Comparison of ENCODE assay signal across 31 cellular contexts in genomic region chr12:121290410-121290809, GRCh38.
"Had no signal": no experiment of that assay in that cellular context is flagged by ENCODE, and none has a peak within 500 bp of the region (broad histone marks: within the 10 kb centered on the region; RNA-seq: fewer than 3 reads in every experiment).

No MANE protein-coding gene starts in this region.

- H3K27me3 Mint-ChIP-seq: activated CD8-positive, alpha-beta T cell treated with anti-CD3 and anti-CD28 coated beads for 36 hours; activated naive CD8-positive, alpha-beta T cell treated with anti-CD3 and anti-CD28 coated beads for 36 hours; activated T-helper 17 cell treated with anti-CD3 and anti-CD28 coated beads, Interleukin-2, amount 50 U/mL, for 72 hours had no signal

- H3K9me3 Mint-ChIP-seq: activated CD8-positive, alpha-beta T cell treated with anti-CD3 and anti-CD28 coated beads for 36 hours; activated naive CD8-positive, alpha-beta T cell treated with anti-CD3 and anti-CD28 coated beads for 36 hours; activated T-cell treated with anti-CD3 and anti-CD28 coated beads, Interleukin-2, amount 50 U/mL, for 72 hours; activated T-helper 17 cell treated with anti-CD3 and anti-CD28 coated beads, Interleukin-2, amount 50 U/mL, for 72 hours had no signal

- H3K27ac ChIP-seq: KMS-11, PC-9, RWPE1, SJCRH30, SK-N-MC, WERI-Rb-1 had no signal

- H3K27me3 ChIP-seq: SJCRH30 had no signal

- H3K4me3 ChIP-seq: PC-9, SJCRH30, SK-N-MC had no signal

- H3K27ac Mint-ChIP-seq: activated CD8-positive, alpha-beta T cell treated with anti-CD3 and anti-CD28 coated beads for 36 hours; activated naive CD8-positive, alpha-beta T cell treated with anti-CD3 and anti-CD28 coated beads for 36 hours; activated T-helper 17 cell treated with anti-CD3 and anti-CD28 coated beads, Interleukin-2, amount 50 U/mL, for 72 hours had no signal

- H3K4me1 ChIP-seq: SJCRH30 had no signal

- ATAC-seq: activated CD8-positive, alpha-beta T cell treated with anti-CD3 and anti-CD28 coated beads for 36 hours; activated T-cell treated with anti-CD3 and anti-CD28 coated beads, Interleukin-2, amount 50 U/mL, for 72 hours; activated T-helper 17 cell treated with anti-CD3 and anti-CD28 coated beads, Interleukin-2, amount 50 U/mL, for 72 hours had no signal

- H3K4me2 ChIP-seq: KMS-11, PC-9 had no signal

- DNase-seq: activated CD4-positive, alpha-beta T cell treated with anti-CD3 and anti-CD28 coated beads for 1 hour; activated CD4-positive, alpha-beta T cell treated with anti-CD3 and anti-CD28 coated beads for 48 hours; activated CD4-positive, CD25-positive, alpha-beta regulatory T cell; activated CD8-positive, alpha-beta T cell treated with anti-CD3 and anti-CD28 coated beads for 36 hours; activated naive CD4-positive, alpha-beta T cell; activated naive CD4-positive, alpha-beta T cell treated with anti-CD3 and anti-CD28 coated beads, Interleukin-2, amount 50 U/mL, for 16 hours; activated naive CD8-positive, alpha-beta T cell treated with anti-CD3 and anti-CD28 coated beads for 36 hours; activated T-cell treated with anti-CD3 and anti-CD28 coated beads, Interleukin-2, amount 50 U/mL, for 1 hour; activated T-cell treated with anti-CD3 and anti-CD28 coated beads, Interleukin-2, amount 50 U/mL, for 72 hours; amniotic stem cell; aorta; NCI-H1092 treated with DMSO at 0.1 percent for 48 hours; NCI-H1417; NCI-H146; NCI-H187; NCI-H2029 treated with DMSO at 0.1 percent for 48 hours; NCI-H2107; NCI-H2171; NCI-H510A; NCI-H526; NCI-H748 treated with DMSO at 0.1 percent for 48 hours; NK-92 treated with Interleukin-12 subunit alpha and Interleukin-12 subunit beta, amount 100 ng/mL, for 24 hours; PC-9; SHP77; SJCRH30; T1000; WERI-Rb-1 had no signal

- H3K4me1 Mint-ChIP-seq: activated T-helper 17 cell treated with anti-CD3 and anti-CD28 coated beads, Interleukin-2, amount 50 U/mL, for 72 hours had no signal

- H3K9ac ChIP-seq: KMS-11 had no signal

- H3K4me3 Mint-ChIP-seq: activated CD8-positive, alpha-beta T cell treated with anti-CD3 and anti-CD28 coated beads for 36 hours; activated naive CD8-positive, alpha-beta T cell treated with anti-CD3 and anti-CD28 coated beads for 36 hours; activated T-cell treated with anti-CD3 and anti-CD28 coated beads, Interleukin-2, amount 50 U/mL, for 72 hours; activated T-helper 17 cell treated with anti-CD3 and anti-CD28 coated beads, Interleukin-2, amount 50 U/mL, for 72 hours had no signal

- H3K9me3 ChIP-seq: SJCRH30 had no signal
